ENCODE assay signal across 1 cellular context in the genomic region with DNA sequence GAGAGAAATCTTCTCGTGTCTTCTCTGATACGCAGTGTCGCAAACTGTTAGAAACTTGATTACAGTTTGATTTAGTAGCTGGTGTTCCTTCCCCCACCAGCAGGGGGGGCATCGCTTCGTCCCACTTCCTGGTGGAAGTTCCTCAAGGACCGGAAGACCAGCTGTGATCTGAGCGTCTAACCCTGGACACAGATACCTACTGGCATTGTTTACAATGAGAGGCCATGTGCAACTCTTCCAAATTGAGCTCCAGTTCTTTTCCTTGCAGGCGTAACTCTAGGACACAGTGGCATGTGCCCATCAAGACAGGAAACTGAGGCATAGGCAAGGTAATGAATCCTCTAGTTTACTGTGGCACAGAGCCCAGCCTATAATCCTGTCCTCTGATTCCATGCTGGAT.
TF ChIP-seq lines count a peak whose summit lies in the region.

No MANE protein-coding gene starts in this region.

TF ChIP-seq in K562, 482 proteins besides CTCF, POLR2A, EP300 and RAD21 (continued from another document):
- TF ChIP-seq, protein P1, sequence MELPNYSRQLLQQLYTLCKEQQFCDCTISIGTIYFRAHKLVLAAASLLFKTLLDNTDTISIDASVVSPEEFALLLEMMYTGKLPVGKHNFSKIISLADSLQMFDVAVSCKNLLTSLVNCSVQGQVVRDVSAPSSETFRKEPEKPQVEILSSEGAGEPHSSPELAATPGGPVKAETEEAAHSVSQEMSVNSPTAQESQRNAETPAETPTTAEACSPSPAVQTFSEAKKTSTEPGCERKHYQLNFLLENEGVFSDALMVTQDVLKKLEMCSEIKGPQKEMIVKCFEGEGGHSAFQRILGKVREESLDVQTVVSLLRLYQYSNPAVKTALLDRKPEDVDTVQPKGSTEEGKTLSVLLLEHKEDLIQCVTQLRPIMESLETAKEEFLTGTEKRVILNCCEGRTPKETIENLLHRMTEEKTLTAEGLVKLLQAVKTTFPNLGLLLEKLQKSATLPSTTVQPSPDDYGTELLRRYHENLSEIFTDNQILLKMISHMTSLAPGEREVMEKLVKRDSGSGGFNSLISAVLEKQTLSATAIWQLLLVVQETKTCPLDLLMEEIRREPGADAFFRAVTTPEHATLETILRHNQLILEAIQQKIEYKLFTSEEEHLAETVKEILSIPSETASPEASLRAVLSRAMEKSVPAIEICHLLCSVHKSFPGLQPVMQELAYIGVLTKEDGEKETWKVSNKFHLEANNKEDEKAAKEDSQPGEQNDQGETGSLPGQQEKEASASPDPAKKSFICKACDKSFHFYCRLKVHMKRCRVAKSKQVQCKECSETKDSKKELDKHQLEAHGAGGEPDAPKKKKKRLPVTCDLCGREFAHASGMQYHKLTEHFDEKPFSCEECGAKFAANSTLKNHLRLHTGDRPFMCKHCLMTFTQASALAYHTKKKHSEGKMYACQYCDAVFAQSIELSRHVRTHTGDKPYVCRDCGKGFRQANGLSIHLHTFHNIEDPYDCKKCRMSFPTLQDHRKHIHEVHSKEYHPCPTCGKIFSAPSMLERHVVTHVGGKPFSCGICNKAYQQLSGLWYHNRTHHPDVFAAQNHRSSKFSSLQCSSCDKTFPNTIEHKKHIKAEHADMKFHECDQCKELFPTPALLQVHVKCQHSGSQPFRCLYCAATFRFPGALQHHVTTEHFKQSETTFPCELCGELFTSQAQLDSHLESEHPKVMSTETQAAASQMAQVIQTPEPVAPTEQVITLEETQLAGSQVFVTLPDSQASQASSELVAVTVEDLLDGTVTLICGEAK (IDR thresholded peaks at IDR 0.05): peak; percentile 65
- TF ChIP-seq, protein P1 (CRISPR knock-in tag; IDR thresholded peaks at IDR 0.05): no peak
- TF ChIP-seq, protein P2, sequence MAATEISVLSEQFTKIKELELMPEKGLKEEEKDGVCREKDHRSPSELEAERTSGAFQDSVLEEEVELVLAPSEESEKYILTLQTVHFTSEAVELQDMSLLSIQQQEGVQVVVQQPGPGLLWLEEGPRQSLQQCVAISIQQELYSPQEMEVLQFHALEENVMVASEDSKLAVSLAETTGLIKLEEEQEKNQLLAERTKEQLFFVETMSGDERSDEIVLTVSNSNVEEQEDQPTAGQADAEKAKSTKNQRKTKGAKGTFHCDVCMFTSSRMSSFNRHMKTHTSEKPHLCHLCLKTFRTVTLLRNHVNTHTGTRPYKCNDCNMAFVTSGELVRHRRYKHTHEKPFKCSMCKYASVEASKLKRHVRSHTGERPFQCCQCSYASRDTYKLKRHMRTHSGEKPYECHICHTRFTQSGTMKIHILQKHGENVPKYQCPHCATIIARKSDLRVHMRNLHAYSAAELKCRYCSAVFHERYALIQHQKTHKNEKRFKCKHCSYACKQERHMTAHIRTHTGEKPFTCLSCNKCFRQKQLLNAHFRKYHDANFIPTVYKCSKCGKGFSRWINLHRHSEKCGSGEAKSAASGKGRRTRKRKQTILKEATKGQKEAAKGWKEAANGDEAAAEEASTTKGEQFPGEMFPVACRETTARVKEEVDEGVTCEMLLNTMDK (IDR thresholded peaks at IDR 0.05; ENCODE audit: borderline replicate concordance, insufficient read depth, low read depth, low read length, poor library complexity, severe bottlenecking): peak; percentile 39
- TF ChIP-seq ZNF174 (CRISPR knock-in tag; IDR thresholded peaks at IDR 0.05) (no peak), NCOR1 (IDR thresholded peaks at IDR 0.05) (no peak)
TF ChIP-seq in K562: peak in this region for 19.
